1 cellular context compared by ENCODE assay signal in the genomic region with DNA sequence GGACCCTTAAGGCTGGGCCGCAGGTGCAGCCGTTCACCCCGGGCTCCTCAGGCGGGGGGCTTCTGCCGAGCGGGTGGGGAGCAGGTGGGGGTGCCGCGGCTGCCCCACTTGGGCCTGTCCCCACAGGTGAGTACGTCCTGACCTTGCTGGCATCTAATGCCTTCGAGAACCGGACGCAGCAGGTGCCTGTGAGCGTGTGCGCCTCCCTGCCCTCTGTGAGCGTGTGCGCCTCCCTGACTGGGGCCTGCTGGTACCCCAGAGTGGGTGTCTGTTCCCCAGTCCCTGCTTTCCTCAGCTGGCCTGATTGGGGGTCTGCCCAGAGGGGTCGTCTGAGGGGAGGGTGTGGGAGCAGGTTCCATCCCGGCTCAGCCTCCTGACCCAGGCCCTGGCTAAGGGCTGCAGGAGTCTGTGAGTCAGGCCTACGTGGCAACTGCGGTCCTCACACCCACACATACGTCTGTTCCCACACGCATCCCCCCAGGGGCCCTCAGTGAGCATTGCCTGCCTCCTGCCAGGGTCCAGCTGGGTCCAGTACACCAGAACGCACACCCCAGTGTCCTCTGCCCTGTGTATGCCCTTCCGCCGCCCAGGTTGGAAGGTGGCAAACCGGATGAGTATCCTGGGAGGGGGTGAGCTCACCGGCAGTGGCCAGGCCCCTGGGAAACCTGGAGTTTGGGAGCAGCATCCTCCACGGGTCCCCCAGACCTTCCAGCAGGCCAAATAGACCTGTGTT. TPM values are rescaled to one million over a fixed set of nuclear protein-coding genes. Genes with fewer than 3 reads are reported as not detected.
"Had no signal": no experiment of that assay in that cellular context is flagged by ENCODE, and none has a peak within 500 bp of the region (broad histone marks: within the 10 kb centered on the region; RNA-seq: fewer than 3 reads in every experiment).

No MANE protein-coding gene starts in this region.

RNA-seq across cellular contexts. Expression of gene NPIPA7, which starts 55.1 kb away (rescaled TPM):
- polyA plus RNA-seq: IgD-negative memory B cell had no signal
